12 cellular contexts compared by ENCODE assay signal in genomic region chr4:37999000-37999745, GRCh38. TPM values are rescaled to one million over a fixed set of nuclear protein-coding genes. Genes with fewer than 3 reads are reported as not detected.
DNase-seq lines count a peak whose midpoint lies in the region; ATAC-seq and TF ChIP-seq lines count a peak whose summit lies in the region.
"Had no signal": no experiment of that assay in that cellular context is flagged by ENCODE, and none has a peak within 500 bp of the region (broad histone marks: within the 10 kb centered on the region; RNA-seq: fewer than 3 reads in every experiment).

No MANE protein-coding gene starts in this region.

- no peaks in the 10 kb centered on the region for H3K9me3 ChIP-seq in lower lobe of right lung
- H3K9me3 ChIP-seq: breast epithelium had no signal

- peak; percentile 21 for DNase-seq in DMS153 treated with DMSO at 0.1 percent for 48 hours (lab: John Stamatoyannopoulos, UW; ENCODE audit: unreplicated experiment)
- peak; percentile 76 for DNase-seq in NCI-H2029 (lab: John Stamatoyannopoulos, UW)
- DNase-seq in T-cell = peak in 17 of 34 experiments; percentile 8 to 42 (median 21)
- no peak for DNase-seq in lower lobe of right lung
- DNase-seq in lower leg skin (ENCODE audit: low spot score in 2 of 2) = no peak
- DNase-seq in NK-92 treated with Interleukin-12 subunit alpha and Interleukin-12 subunit beta, amount 100 ng/mL, for 24 hours (lab: John Stamatoyannopoulos, UW) = no peak
- no peak for DNase-seq in NCI-H446 treated with DMSO at 0.1 percent for 48 hours (lab: John Stamatoyannopoulos, UW)
- DNase-seq: C1 segment of cervical spinal cord had no signal

- TF ChIP-seq CTCF in lower lobe of right lung (IDR thresholded peaks at IDR 0.05) (no peak), lower leg skin (IDR thresholded peaks at IDR 0.05) (no peak)

- H3K27me3 Mint-ChIP-seq in T-cell = no peaks in the 10 kb centered on the region

- peaks cover 25% of the 10 kb centered on the region for H3K4me1 ChIP-seq in lower lobe of right lung
- H3K4me1 ChIP-seq: breast epithelium had no signal

- intact Hi-C loops in lower lobe of right lung (cut with DNase I) (no loop called here), lower leg skin (cut with DNase I; ENCODE audit: low total_unique reads) (no loop called here)

- no peaks in the 10 kb centered on the region for H3K36me3 ChIP-seq in lower lobe of right lung
- H3K36me3 ChIP-seq: breast epithelium had no signal

- no peak for TF ChIP-seq POLR2A in lower leg skin (IDR thresholded peaks at IDR 0.05)

- peak overlapping the region in 2 of 3 donors; percentile 17 to 47 for H3K4me3 Mint-ChIP-seq in T-cell
- H3K4me3 Mint-ChIP-seq: WTC11 had no signal

- CTCF ChIA-PET in T-cell (lab: Charles Lee) = interaction anchor here in 1 of 2 donors (0.8 kb wide), 1 partner anchor 63 kb away, joined by 3 read pairs; no protein-coding TSS in a partner anchor

- H3K4me3 ChIP-seq in lower lobe of right lung (no peak overlapping the region), lower leg skin (ENCODE audit: low read depth, poor library complexity, severe bottlenecking) (no peak overlapping the region)
- H3K4me3 ChIP-seq: breast epithelium had no signal

- peaks cover 14% of the 10 kb centered on the region for H3K36me3 Mint-ChIP-seq in T-cell
- H3K36me3 Mint-ChIP-seq: WTC11 had no signal

- H3K27ac ChIP-seq in lower lobe of right lung = no peak overlapping the region
- H3K27ac ChIP-seq: breast epithelium had no signal

- peak overlapping the region in 1 of 2 donors; percentile 49 for H3K27ac Mint-ChIP-seq in T-cell

- H3K4me1 Mint-ChIP-seq in T-cell = peaks cover 52 to 71% (median 67%) of the 10 kb centered on the region in 3 donors

- H3K27me3 ChIP-seq in lower lobe of right lung (ENCODE audit: low read depth) = no peaks in the 10 kb centered on the region
- H3K27me3 ChIP-seq: breast epithelium had no signal

- POLR2A ChIA-PET in T-cell (lab: Charles Lee) = interaction anchor here in 1 of 2 donors (0.5 kb wide), 1 partner anchor 171 kb away, joined by 3 read pairs; no protein-coding TSS in a partner anchor

- whole genome bisulfite sequencing in lower leg skin, 2 donors = 93 to 95% methylated on average over 12 of the region's 12 CpGs

- ATAC-seq in T-cell (replicated peaks in 1 of 4) (peak; percentile 37 to 87 (median 74)), lower lobe of right lung (peak; percentile 56 to 77)
- ATAC-seq: WTC11 had no signal

- H3K9me3 Mint-ChIP-seq in T-cell = no peaks in the 10 kb centered on the region
- H3K9me3 Mint-ChIP-seq: WTC11 had no signal

RNA-seq across cellular contexts. Expression of gene PTTG2, which starts 39.0 kb away (rescaled TPM):
- total RNA-seq in T-cell = 1 to 10 TPM; 1.4 to 2.3 (median 1.7) TPM
- total RNA-seq in lower lobe of right lung = 1.2 TPM
- total RNA-seq in lower leg skin = not detected
- total RNA-seq: G401, HT-29 had no signal

Comparison
In these comparisons a context has a peak if more than half of its experiments do, and no peak if none do; other contexts are left out.
1. DNase-seq: peak in DMS153 treated with DMSO at 0.1 percent for 48 hours (single experiment) and NCI-H2029 (single experiment); none in lower lobe of right lung (single experiment), lower leg skin (0 of 2), NK-92 treated with Interleukin-12 subunit alpha and Interleukin-12 subunit beta, amount 100 ng/mL, for 24 hours (single experiment) and NCI-H446 treated with DMSO at 0.1 percent for 48 hours (single experiment).